7 cellular contexts compared by ENCODE assay signal in the genomic region with DNA sequence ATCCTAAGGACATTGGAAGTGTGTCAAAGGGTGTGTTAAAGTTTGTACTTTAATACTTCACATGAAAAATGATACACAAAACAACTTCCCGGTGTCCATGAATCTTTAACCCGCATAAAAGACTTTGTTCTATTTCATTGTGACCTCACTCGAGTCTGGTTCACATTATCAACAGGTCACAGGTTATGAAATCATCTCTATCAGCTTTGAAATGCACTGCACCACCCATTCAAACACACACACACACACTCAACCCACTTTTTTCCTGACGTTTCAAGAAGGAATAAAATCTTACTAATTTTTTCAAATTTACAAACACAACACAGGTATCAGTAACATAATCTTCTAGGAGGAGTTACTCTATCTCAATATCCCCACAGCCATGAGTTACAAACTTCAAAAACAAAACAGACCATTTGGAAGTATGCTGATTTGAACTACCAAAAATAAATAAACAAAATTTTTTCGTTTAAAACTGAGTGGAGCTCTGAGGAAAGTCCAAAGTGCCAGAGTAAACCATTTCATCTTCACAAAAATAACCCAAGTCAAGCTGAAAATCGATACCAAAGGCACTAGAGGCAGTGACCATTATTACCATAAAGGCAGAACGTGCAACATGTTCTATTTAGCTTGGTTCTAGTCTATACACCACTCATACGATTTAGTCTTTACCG. TPM values are rescaled to one million over a fixed set of nuclear protein-coding genes. Genes with fewer than 3 reads are reported as not detected.
DNase-seq lines count a peak whose midpoint lies in the region; ATAC-seq and TF ChIP-seq lines count a peak whose summit lies in the region.
"Had no signal": no experiment of that assay in that cellular context is flagged by ENCODE, and none has a peak within 500 bp of the region (broad histone marks: within the 10 kb centered on the region; RNA-seq: fewer than 3 reads in every experiment).

No MANE protein-coding gene starts in this region.

- H3K4ac ChIP-seq in IMR-90 (ENCODE audit: low read depth, low read length): no peak overlapping the region

- no peak overlapping the region for H2BK20ac ChIP-seq in IMR-90 (ENCODE audit: low read depth, low read length)

- TF ChIP-seq RAD21 in IMR-90 (IDR thresholded peaks at IDR 0.05; ENCODE audit: low read length): no peak

- no peak for ATAC-seq in IMR-90 (ENCODE audit: low read depth)

- no TSS peak for BruUV-seq in IMR-90 (replicated peaks; lab: Mats Ljungman, UMichigan)

- DNase-seq in IMR-90: peak; percentile 23
- DNase-seq in colonic mucosa: peak; percentile 35
- no peak for DNase-seq in osteoblast (ENCODE audit: insufficient read length, low spot score, missing footprints)
- DNase-seq in tibial artery: no peak
- DNase-seq in Ammon's horn (ENCODE audit: low spot score): no peak
- DNase-seq in superior temporal gyrus (ENCODE audit: extremely low spot score): no peak
- DNase-seq: cortex of kidney had no signal

- peaks cover 4% of the 10 kb centered on the region; the same call in 1 of the 2 replicates for H3K36me3 ChIP-seq in IMR-90 (ENCODE audit: control insufficient read depth, insufficient read depth, low read length)
- no peaks in the 10 kb centered on the region for H3K36me3 ChIP-seq in colonic mucosa
- peaks cover 7% of the 10 kb centered on the region for H3K36me3 ChIP-seq in osteoblast (ENCODE audit: insufficient read depth, low read length)
- H3K36me3 ChIP-seq in tibial artery: peaks cover 0 to 22% (median 8%) of the 10 kb centered on the region in 3 donors

- POLR2A ChIA-PET in IMR-90 (lab: Charles Lee; ENCODE audit: unreplicated experiment): interaction anchor here (0.7 kb wide), 1 partner anchor 35 kb away, joined by 3 read pairs; no protein-coding TSS in a partner anchor

- in situ Hi-C loops in IMR-90 (cut with MboI; ENCODE audit: low sequenced_read_pairs): no loop called here

- H3K79me2 ChIP-seq in osteoblast (ENCODE audit: insufficient read depth, low read length): peaks cover 66% of the 10 kb centered on the region

- dilution Hi-C loops in IMR-90 (cut with HindIII; ENCODE audit: low sequenced_read_pairs, unreplicated experiment): no loop called here

- whole genome bisulfite sequencing in IMR-90 (ENCODE audit: extremely low coverage in 2 of 2, insufficient read length in 1 of 2), 2 experiments: 39% methylated on average over 3 of the region's 9 CpGs; no CpG with 5 or more reads in 1 of the 2 experiments

- H3K9me3 ChIP-seq in IMR-90 (ENCODE audit: control insufficient read depth, insufficient read depth, low read length) (no peaks in the 10 kb centered on the region), colonic mucosa (no peaks in the 10 kb centered on the region), osteoblast (ENCODE audit: low read depth, low read length) (no peaks in the 10 kb centered on the region), tibial artery (no peaks in the 10 kb centered on the region)

- no peak overlapping the region for H2AFZ ChIP-seq in IMR-90 (replicated peaks; ENCODE audit: low read length, poor library complexity)
- H2AFZ ChIP-seq in osteoblast (ENCODE audit: low read length): no peak overlapping the region

- H2BK120ac ChIP-seq in IMR-90 (ENCODE audit: low read depth, low read length): no peak overlapping the region

- peaks cover 3% of the 10 kb centered on the region; the same call in 1 of the 2 replicates for H3K4me1 ChIP-seq in IMR-90 (ENCODE audit: control insufficient read depth, insufficient read depth, low read length)
- peaks cover 13% of the 10 kb centered on the region for H3K4me1 ChIP-seq in colonic mucosa
- peaks cover 9% of the 10 kb centered on the region for H3K4me1 ChIP-seq in osteoblast (ENCODE audit: insufficient read depth, low read length)
- H3K4me1 ChIP-seq in tibial artery: peaks cover 0 to 37% (median 27%) of the 10 kb centered on the region in 4 donors

- peaks cover 22 to 67% of the 10 kb centered on the region in 2 experiments for H3K79me1 ChIP-seq in IMR-90 (ENCODE audit: low read depth in 1 of 2, low read length in 2 of 2)

- H3K4me2 ChIP-seq in IMR-90 (ENCODE audit: low read depth, low read length): peak overlapping the region; percentile 74
- peak overlapping the region; percentile 49 for H3K4me2 ChIP-seq in osteoblast (ENCODE audit: insufficient read depth, low read length)

- H4K91ac ChIP-seq in IMR-90 (ENCODE audit: insufficient read depth, low read depth, low read length): no peak overlapping the region

- no peak overlapping the region for H2BK5ac ChIP-seq in IMR-90 (ENCODE audit: low read depth, low read length, poor library complexity, severe bottlenecking)

- H3K4me3 ChIP-seq in IMR-90 (ENCODE audit: insufficient read depth, low read depth, low read length): no peak overlapping the region
- no peak overlapping the region for H3K4me3 ChIP-seq in colonic mucosa
- peak overlapping the region; percentile 14 for H3K4me3 ChIP-seq in osteoblast (ENCODE audit: insufficient read depth, low read length)
- H3K4me3 ChIP-seq in tibial artery: no peak overlapping the region

- H3K18ac ChIP-seq in IMR-90 (ENCODE audit: low read depth, low read length): no peak overlapping the region

- H3K27ac ChIP-seq in IMR-90 (ENCODE audit: insufficient read depth, low read length) (no peak overlapping the region), colonic mucosa (peak overlapping the region; percentile 56), osteoblast (ENCODE audit: low read depth, low read length) (no peak overlapping the region), tibial artery (no peak overlapping the region)

- H3K23ac ChIP-seq in IMR-90 (ENCODE audit: low read depth, low read length): 0 out of 2 replicates have a peak overlapping the region, but pooled peaks have one; percentile 52

- H4K20me1 ChIP-seq in IMR-90 (ENCODE audit: insufficient read depth, low read length) (0 out of 2 replicates have a peak, but pooled peaks cover 3% of the 10 kb centered on the region), osteoblast (ENCODE audit: insufficient read depth, low read length) (no peaks in the 10 kb centered on the region)

- CTCF ChIA-PET in IMR-90 (lab: Yijun Ruan, JAX): interaction anchor here (1.2 kb wide), 1 partner anchor 14 kb away, joined by 3 read pairs; no protein-coding TSS in a partner anchor

- no peak overlapping the region for H2AK5ac ChIP-seq in IMR-90 (ENCODE audit: low read depth, low read length)

- TF ChIP-seq CTCF in IMR-90 (conservative IDR thresholded peaks at IDR 0.05; ENCODE audit: low read depth, low read length) (no peak), colonic mucosa (IDR thresholded peaks at IDR 0.05) (no peak), osteoblast (IDR thresholded peaks at IDR 0.05; ENCODE audit: extremely low read depth, low read depth, low read length) (no peak), tibial artery (IDR thresholded peaks at IDR 0.05) (no peak)

- H2AK9ac ChIP-seq in IMR-90 (replicated peaks; ENCODE audit: low read depth, low read length, poor library complexity): no peak overlapping the region

- H3K27me3 ChIP-seq in IMR-90 (ENCODE audit: control insufficient read depth, insufficient read depth, low read length): no peaks in the 10 kb centered on the region
- H3K27me3 ChIP-seq in colonic mucosa: no peaks in the 10 kb centered on the region
- no peaks in the 10 kb centered on the region for H3K27me3 ChIP-seq in osteoblast (ENCODE audit: insufficient read depth, low read length)
- H3K27me3 ChIP-seq in tibial artery: no peaks in the 10 kb centered on the region

- H3K14ac ChIP-seq in IMR-90 (replicated peaks; ENCODE audit: low read depth, low read length): peak overlapping the region; percentile 50; the same call in 1 of the 2 replicates

- no peak overlapping the region for H4K5ac ChIP-seq in IMR-90 (ENCODE audit: low read depth, low read length)

- H4K8ac ChIP-seq in IMR-90 (ENCODE audit: low read depth in 2 of 2, low read length in 2 of 2): no peak overlapping the region

- intact Hi-C loops in IMR-90 (cut with micrococcal nuclease) (no loop called here), colonic mucosa (cut with DNase I) (no loop called here), tibial artery (cut with DNase I; ENCODE audit: low total_unique reads) (no loop called here)

- H3K9me1 ChIP-seq in IMR-90 (ENCODE audit: insufficient read depth, low read length): peaks cover 2% of the 10 kb centered on the region

- TF ChIP-seq POLR2A in IMR-90 (IDR thresholded peaks at IDR 0.05; ENCODE audit: low read depth, low read length): no peak

- H2BK15ac ChIP-seq in IMR-90 (ENCODE audit: low read depth, low read length): no peak overlapping the region

- H3K9ac ChIP-seq in IMR-90 (ENCODE audit: low read depth, low read length) (no peak overlapping the region), colonic mucosa (ENCODE audit: low read depth in 2 of 2, low read length in 2 of 2) (peak overlapping the region in 1 of 2 donors; percentile 30)

- H3K56ac ChIP-seq in IMR-90 (ENCODE audit: extremely low read depth, insufficient read depth, low read length): no peak overlapping the region

RNA-seq across cellular contexts. Expression of gene ACOX1, which starts 2.7 kb away (rescaled TPM):
- 61.9 and 94.8 TPM in 2 replicates for total RNA-seq in IMR-90 (2012; rRNA removed)
- 14.9 and 16.1 TPM in 2 replicates for polyA plus RNA-seq in IMR-90 (2012; rRNA removed)
- polyA plus RNA-seq in IMR-90 (2012; cell fraction: cytosol; rRNA removed): 6.6 and 12.3 TPM in 2 replicates
- 13.2 and 21.8 TPM in 2 replicates for polyA plus RNA-seq in IMR-90 (2012; cell fraction: nucleus; rRNA removed; ENCODE audit: low replicate concordance)
- total RNA-seq in colonic mucosa: 100 to 1,000 TPM; 110 to 136 TPM
- total RNA-seq in osteoblast: 59.2 and 59.4 TPM in 2 replicates

RNA-seq across cellular contexts. Expression of gene TEN1, which starts 2.7 kb away (rescaled TPM):
- total RNA-seq in IMR-90 (2012; rRNA removed): 14.7 and 15.6 TPM in 2 replicates
- polyA plus RNA-seq in IMR-90 (2012; rRNA removed): 17.1 and 17.9 TPM in 2 replicates
- polyA plus RNA-seq in IMR-90 (2012; cell fraction: cytosol; rRNA removed): 18.9 and 28.9 TPM in 2 replicates
- 34.0 and 51.0 TPM in 2 replicates for polyA plus RNA-seq in IMR-90 (2012; cell fraction: nucleus; rRNA removed; ENCODE audit: low replicate concordance)
- total RNA-seq in colonic mucosa: 10 to 100 TPM; 15.9 to 18.6 TPM
- 23.2 and 23.6 TPM in 2 replicates for total RNA-seq in osteoblast

RNA-seq across cellular contexts. Expression of gene CDK3, which starts 24.3 kb away (rescaled TPM):
- total RNA-seq in IMR-90 (2012; rRNA removed) (0.56 and 0.72 TPM in 2 replicates), colonic mucosa (1 to 10 TPM; 5.3 to 8.2 TPM), osteoblast (0.72 and 0.88 TPM in 2 replicates)
- 6.7 and 8.8 TPM in 2 replicates for polyA plus RNA-seq in IMR-90 (2012; rRNA removed)
- 1.7 and 2.4 TPM in 2 replicates for polyA plus RNA-seq in IMR-90 (2012; cell fraction: cytosol; rRNA removed)
- 68.1 and 111 TPM in 2 replicates for polyA plus RNA-seq in IMR-90 (2012; cell fraction: nucleus; rRNA removed; ENCODE audit: low replicate concordance)

RNA-seq across cellular contexts. Expression of gene FBF1, which starts 35.5 kb away (rescaled TPM):
- total RNA-seq in IMR-90 (2012; rRNA removed) (4.5 and 5.3 TPM in 2 replicates), colonic mucosa (10 to 100 TPM in 1 of 2 donors, 1 to 10 TPM in 1; 3.2 to 21.5 TPM), osteoblast (14.1 and 17.1 TPM in 2 replicates)
- 8.0 and 9.3 TPM in 2 replicates for polyA plus RNA-seq in IMR-90 (2012; rRNA removed)
- polyA plus RNA-seq in IMR-90 (2012; cell fraction: cytosol; rRNA removed): 3.6 and 4.2 TPM in 2 replicates
- polyA plus RNA-seq in IMR-90 (2012; cell fraction: nucleus; rRNA removed; ENCODE audit: low replicate concordance): 53.0 and 87.6 TPM in 2 replicates

RNA-seq across cellular contexts. Expression of gene EVPL, which starts 50.8 kb away (rescaled TPM):
- total RNA-seq in IMR-90 (2012; rRNA removed) (not detected in 2 replicates), colonic mucosa (10 to 100 TPM; 18.8 to 31.1 TPM), osteoblast (not detected in 2 replicates)
- polyA plus RNA-seq in IMR-90 (2012; rRNA removed): not detected in 2 replicates
- not detected in 2 replicates for polyA plus RNA-seq in IMR-90 (2012; cell fraction: cytosol; rRNA removed)
- polyA plus RNA-seq in IMR-90 (2012; cell fraction: nucleus; rRNA removed; ENCODE audit: low replicate concordance): 0.01 TPM in 1 of 2 replicates, not detected in the other

Comparison
In these comparisons a context has a peak if more than half of its experiments do, and no peak if none do; other contexts are left out.
1. DNase-seq: peak in IMR-90 (single experiment) and colonic mucosa (single experiment); none in osteoblast (single experiment), tibial artery (0 of 2), Ammon's horn (single experiment) and superior temporal gyrus (single experiment).